In genomic region chr11:103091441-103091809, GRCh38 we compare ENCODE assay signal across 8 cellular contexts. TPM values are rescaled to one million over a fixed set of nuclear protein-coding genes. Genes with fewer than 3 reads are reported as not detected.
DNase-seq lines count a peak whose midpoint lies in the region; ATAC-seq and TF ChIP-seq lines count a peak whose summit lies in the region.

No MANE protein-coding gene starts in this region.

- no peak for TF ChIP-seq POLR2A in body of pancreas (IDR thresholded peaks at IDR 0.05)

- peak overlapping the region; percentile 83 for H2AFZ ChIP-seq in DND-41 (ENCODE audit: low read depth, low read length)

- peaks cover 10% of the 10 kb centered on the region for H3K9me3 Mint-ChIP-seq in T-helper 2 cell treated with Interferon-gamma antibody and Interleukin-4, amounts not matched to agents 5 μg/mL and 100 μg/mL, for 36 hours
- peaks cover 0 to 2% (median 0%) of the 10 kb centered on the region in 6 donors for H3K9me3 Mint-ChIP-seq in immature natural killer cell

- H3K9ac ChIP-seq in DND-41 (ENCODE audit: low read depth, low read length) = peak overlapping the region; percentile 86
- peak overlapping the region; percentile 92 for H3K9ac ChIP-seq in HUES6 (ENCODE audit: low read length)

- peaks cover 17% of the 10 kb centered on the region for H3K36me3 Mint-ChIP-seq in T-helper 2 cell treated with Interferon-gamma antibody and Interleukin-4, amounts not matched to agents 5 μg/mL and 100 μg/mL, for 36 hours (ENCODE audit: low read depth)
- peaks cover 0 to 12% (median 2%) of the 10 kb centered on the region in 3 donors for H3K36me3 Mint-ChIP-seq in immature natural killer cell

- ATAC-seq in DND-41 (ENCODE audit: insufficient read depth, low read depth) (peak; percentile 71), GM21526 (IDR thresholded peaks at IDR 0.05; ENCODE audit: low FRiP score, unreplicated experiment) (peak; percentile 55), body of pancreas (peak; percentile 39)

- WGBS in body of pancreas, 2 donors = 0 to 1% methylated on average over 23 of the region's 23 CpGs

- H3K4me3 ChIP-seq in DND-41 (ENCODE audit: low read depth in 1 of 2, low read length in 2 of 2) = peak overlapping the region; percentile 75 to 96
- H3K4me3 ChIP-seq in HUES6 (ENCODE audit: low read depth, low read length) = peak overlapping the region; percentile 89
- H3K4me3 ChIP-seq in body of pancreas = peak overlapping the region; percentile 73 to 96

- H3K36me3 ChIP-seq in DND-41 (ENCODE audit: insufficient read depth, low read length) (peaks cover 19% of the 10 kb centered on the region), HUES6 (ENCODE audit: control insufficient read depth, insufficient read depth, low read length) (peaks cover 26% of the 10 kb centered on the region), body of pancreas (replicated peaks in 1 of 2; ENCODE audit: insufficient read depth in 1 of 2, low read depth in 2 of 2) (no peaks in the 10 kb centered on the region)

- H4K20me1 ChIP-seq in DND-41 (ENCODE audit: insufficient read depth, low read length) = peaks cover 8% of the 10 kb centered on the region; the same call in 1 of the 2 replicates

- H3K4me3 Mint-ChIP-seq in T-helper 2 cell treated with Interferon-gamma antibody and Interleukin-4, amounts not matched to agents 5 μg/mL and 100 μg/mL, for 36 hours = peak overlapping the region; percentile 92
- H3K4me3 Mint-ChIP-seq in immature natural killer cell = peak overlapping the region; percentile 91 to 96 (median 95)

- H3K27me3 ChIP-seq in DND-41 (ENCODE audit: insufficient read depth, low read length, poor library complexity) (no peaks in the 10 kb centered on the region), HUES6 (ENCODE audit: control insufficient read depth, insufficient read depth, low read length) (peaks cover 20% of the 10 kb centered on the region; the same call in 1 of the 2 replicates), body of pancreas (no peaks in the 10 kb centered on the region)

- intact Hi-C loops in body of pancreas (cut with DNase I) = no loop called here

- peak overlapping the region; percentile 68 for H3K4me2 ChIP-seq in DND-41 (ENCODE audit: insufficient read depth, low read length)

- H3K4me1 ChIP-seq in DND-41 (ENCODE audit: insufficient read depth, low read length) = peaks cover 44% of the 10 kb centered on the region
- H3K4me1 ChIP-seq in HUES6 (ENCODE audit: control insufficient read depth, insufficient read depth, low read length) = no peaks in the 10 kb centered on the region
- H3K4me1 ChIP-seq in body of pancreas = peaks cover 24% of the 10 kb centered on the region

- TF ChIP-seq CTCF in DND-41 (IDR thresholded peaks at IDR 0.05; ENCODE audit: borderline replicate concordance, extremely low read depth, low read length, poor library complexity, severe bottlenecking) (no peak), body of pancreas (IDR thresholded peaks at IDR 0.05) (no peak)

- DNase-seq in DND-41 (peak; percentile 62), body of pancreas (peak; percentile 24 to 45 (median 32)), immature natural killer cell (peak in 1 of 3 donors; percentile 27), GM19240 (ENCODE audit: insufficient read length, low spot score) (no peak)
- peak; percentile 34 for DNase-seq in T-helper 2 cell treated with Interferon-gamma antibody and Interleukin-4, amounts not matched to agents 5 μg/mL and 100 μg/mL, for 36 hours (ENCODE audit: low spot score)
- DNase-seq in stimulated activated CD4-positive, alpha-beta T cell treated with anti-CD3 and anti-CD28 coated beads, Interleukin-12 subunit alpha, Interleukin-12 subunit beta, amount 100 ng/mL, for 4 hours = peak; percentile 43

- H3K27ac ChIP-seq in DND-41 (ENCODE audit: low read length) (peak overlapping the region; percentile 69), HUES6 (ENCODE audit: low read depth, low read length) (peak overlapping the region; percentile 91), body of pancreas (peak overlapping the region; percentile 69 to 88 (median 83))

- peaks cover 19% of the 10 kb centered on the region for H3K27me3 Mint-ChIP-seq in T-helper 2 cell treated with Interferon-gamma antibody and Interleukin-4, amounts not matched to agents 5 μg/mL and 100 μg/mL, for 36 hours (ENCODE audit: low read depth)
- peaks cover 4 to 24% (median 15%) of the 10 kb centered on the region in 3 donors for H3K27me3 Mint-ChIP-seq in immature natural killer cell (ENCODE audit: low read depth in 3 of 3)

- peak overlapping the region; percentile 92 for H3K27ac Mint-ChIP-seq in T-helper 2 cell treated with Interferon-gamma antibody and Interleukin-4, amounts not matched to agents 5 μg/mL and 100 μg/mL, for 36 hours
- peak overlapping the region; percentile 66 to 97 (median 95) for H3K27ac Mint-ChIP-seq in immature natural killer cell

- H3K79me2 ChIP-seq in DND-41 (ENCODE audit: insufficient read depth, low read length) = peaks cover 55% of the 10 kb centered on the region

- H3K9me3 ChIP-seq in DND-41 (ENCODE audit: insufficient read depth, low read length, severe bottlenecking) = no peaks in the 10 kb centered on the region
- H3K9me3 ChIP-seq in HUES6 (ENCODE audit: control insufficient read depth, insufficient read depth, low read depth, low read length) = no peaks in the 10 kb centered on the region
- no peaks in the 10 kb centered on the region for H3K9me3 ChIP-seq in body of pancreas

- H3K4me1 Mint-ChIP-seq in T-helper 2 cell treated with Interferon-gamma antibody and Interleukin-4, amounts not matched to agents 5 μg/mL and 100 μg/mL, for 36 hours (ENCODE audit: low read depth) = peaks cover 30% of the 10 kb centered on the region
- peaks cover 26 to 47% of the 10 kb centered on the region in 2 donors for H3K4me1 Mint-ChIP-seq in immature natural killer cell

RNA-seq across cellular contexts. Expression of gene DCUN1D5, which starts 0.5 kb away (rescaled TPM):
- 10 to 100 TPM; 16.6 to 70.5 TPM for total RNA-seq in body of pancreas
- 10 to 100 TPM; 26.1 to 34.4 (median 26.9) TPM for polyA plus RNA-seq in immature natural killer cell

RNA-seq across cellular contexts. Expression of gene DYNC2H1, which starts 17.8 kb away (rescaled TPM):
- 10 to 100 TPM; 12.2 to 19.5 TPM for total RNA-seq in body of pancreas
- polyA plus RNA-seq in immature natural killer cell = 1 to 10 TPM in 2 of 3 donors, under 1 TPM in 1; 0.93 to 2.0 (median 1.0) TPM
